ENCODE assay signal across 2 cellular contexts in the genomic region with DNA sequence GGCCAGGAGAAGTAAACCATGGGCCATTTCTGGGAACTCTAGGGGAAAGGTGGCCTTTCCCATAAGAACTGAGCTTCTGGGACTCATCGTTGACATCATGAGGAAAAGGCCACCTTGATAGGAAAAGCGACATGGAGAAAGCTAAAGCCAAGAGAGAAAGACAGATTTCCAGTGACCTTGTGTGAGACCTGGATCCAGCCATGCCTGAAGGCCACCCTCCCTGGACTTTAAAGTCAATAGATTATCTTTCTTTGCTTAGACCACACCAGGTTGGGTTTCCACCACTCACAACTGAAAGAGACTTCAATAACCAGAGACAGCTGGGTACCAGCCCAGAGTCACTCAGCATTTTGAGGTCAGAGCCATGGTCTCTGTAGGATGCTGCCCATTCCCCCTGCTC.
TF ChIP-seq lines count a peak whose summit lies in the region.

No MANE protein-coding gene starts in this region.

TF ChIP-seq in HepG2, 621 proteins besides CTCF, POLR2A, EP300 and RAD21:
- TF ChIP-seq ZNF816 (CRISPR knock-in tag; IDR thresholded peaks at IDR 0.05; ENCODE audit: borderline replicate concordance) (no peak), ZNF367 (CRISPR knock-in tag; IDR thresholded peaks at IDR 0.05; ENCODE audit: borderline replicate concordance) (no peak), ZNF329 (CRISPR knock-in tag; IDR thresholded peaks at IDR 0.05; ENCODE audit: low read depth) (peak; percentile 96), ZNF768 (CRISPR knock-in tag; IDR thresholded peaks at IDR 0.05) (peak; percentile 76)
TF ChIP-seq in HepG2: peak in this region for 2.

TF ChIP-seq in K562, 482 proteins besides CTCF, POLR2A, EP300 and RAD21:
- TF ChIP-seq, protein P1, sequence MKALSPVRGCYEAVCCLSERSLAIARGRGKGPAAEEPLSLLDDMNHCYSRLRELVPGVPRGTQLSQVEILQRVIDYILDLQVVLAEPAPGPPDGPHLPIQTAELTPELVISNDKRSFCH (CRISPR knock-in tag; IDR thresholded peaks at IDR 0.05), result no peak
- TF ChIP-seq, protein P1 (tag; IDR thresholded peaks at IDR 0.05), result no peak
- no peak for TF ChIP-seq MXI1 (IDR thresholded peaks at IDR 0.05; ENCODE audit: low read depth, low read length)
- TF ChIP-seq NCOA2 (IDR thresholded peaks at IDR 0.05; ENCODE audit: partially characterized antibody in 2 of 2), result no peak
- TF ChIP-seq ZNF408 (CRISPR knock-in tag; IDR thresholded peaks at IDR 0.05; ENCODE audit: low read depth), result no peak
- TF ChIP-seq RBM25 (IDR thresholded peaks at IDR 0.05; ENCODE audit: low read depth, low read length, severe bottlenecking), result peak; percentile 52
- TF ChIP-seq, protein P2, sequence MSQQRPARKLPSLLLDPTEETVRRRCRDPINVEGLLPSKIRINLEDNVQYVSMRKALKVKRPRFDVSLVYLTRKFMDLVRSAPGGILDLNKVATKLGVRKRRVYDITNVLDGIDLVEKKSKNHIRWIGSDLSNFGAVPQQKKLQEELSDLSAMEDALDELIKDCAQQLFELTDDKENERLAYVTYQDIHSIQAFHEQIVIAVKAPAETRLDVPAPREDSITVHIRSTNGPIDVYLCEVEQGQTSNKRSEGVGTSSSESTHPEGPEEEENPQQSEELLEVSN (IDR thresholded peaks at IDR 0.05; ENCODE audit: borderline replicate concordance in 1 of 2, extremely low read depth in 1 of 2, insufficient read depth in 1 of 2, insufficient read length in 1 of 2, low read depth in 1 of 2, low read length in 1 of 2, poor library complexity in 1 of 2, severe bottlenecking in 1 of 2), result no peak
- no peak for TF ChIP-seq PHF8 (IDR thresholded peaks at IDR 0.05; ENCODE audit: borderline replicate concordance, low read length)
